In the genomic region with DNA sequence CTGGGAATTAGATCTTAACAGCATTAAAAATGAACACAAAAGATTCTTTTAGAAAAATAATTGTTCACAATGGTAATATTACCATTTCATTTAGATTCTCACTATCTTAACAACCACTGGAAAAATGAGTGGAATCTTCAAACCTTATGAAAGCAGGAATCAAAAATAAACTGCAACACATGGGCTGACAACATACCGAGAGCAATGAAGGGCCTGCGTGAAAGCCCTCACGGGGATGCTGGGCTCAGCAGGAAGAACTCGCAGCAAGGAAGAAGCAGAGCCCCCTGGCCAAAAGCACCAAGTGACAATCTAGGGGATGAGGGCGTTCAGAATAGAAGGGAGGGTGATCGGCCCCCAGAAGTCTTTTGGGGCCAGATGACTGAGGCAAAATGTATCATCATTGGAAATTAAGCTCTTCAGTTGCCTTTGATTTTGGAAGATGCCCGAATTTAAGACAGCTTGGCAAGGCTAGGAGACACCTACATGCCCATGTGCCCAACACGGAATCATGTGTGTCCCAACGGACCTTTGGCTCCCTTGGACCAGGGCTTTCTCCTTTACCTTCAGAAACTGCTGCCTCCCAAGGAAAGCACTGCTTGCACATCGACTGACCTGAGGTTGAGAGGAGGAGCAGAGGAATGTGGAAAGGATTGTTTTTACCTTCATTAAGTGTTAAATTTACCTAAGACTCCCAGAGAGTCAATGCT, we compare ENCODE assay signal across 19 cellular contexts.
DNase-seq lines count a peak whose midpoint lies in the region; ATAC-seq and TF ChIP-seq lines count a peak whose summit lies in the region.
"Had no signal": no experiment of that assay in that cellular context is flagged by ENCODE, and none has a peak within 500 bp of the region (broad histone marks: within the 10 kb centered on the region; RNA-seq: fewer than 3 reads in every experiment).

No MANE protein-coding gene starts in this region.

- CTCF ChIA-PET in HEK293 (lab: Yijun Ruan, JAX): interaction anchor here (0.7 kb wide), 1 partner anchor 18 kb away, joined by 3 read pairs; no protein-coding TSS in a partner anchor

- H3K36me3 ChIP-seq in HEK293 (ENCODE audit: control insufficient read depth in 2 of 2, insufficient read depth in 1 of 2, low read length in 2 of 2) (no peaks in the 10 kb centered on the region), ascending aorta (no peaks in the 10 kb centered on the region), subcutaneous abdominal adipose tissue (ENCODE audit: control insufficient read depth in 5 of 5, insufficient read depth in 5 of 5, low read length in 5 of 5) (peaks cover 0 to 12% (median 8%) of the 10 kb centered on the region in 5 donors), Peyer's patch (no peaks in the 10 kb centered on the region)
- H3K36me3 ChIP-seq: BLaER1 had no signal

- intact Hi-C loops in ascending aorta (cut with DNase I): loop anchor here (2.0 to 10.0 kb wide), 4 partner anchors 40 to 230 kb away; a partner anchor contains a TSS

- H3K4me3 ChIP-seq in HEK293 (ENCODE audit: low read depth, low read length) (no peak overlapping the region), ascending aorta (peak overlapping the region in 1 of 2 donors; percentile 17), subcutaneous abdominal adipose tissue (ENCODE audit: low read depth in 1 of 5, low read length in 5 of 5) (no peak overlapping the region), Peyer's patch (no peak overlapping the region)
- H3K4me3 ChIP-seq: BLaER1 had no signal

- H3K4me1 Mint-ChIP-seq in immature natural killer cell: peaks cover 86% of the 10 kb centered on the region in 2 donors
- H3K4me1 Mint-ChIP-seq: activated naive CD4-positive, alpha-beta T cell treated with anti-CD3 and anti-CD28 coated beads, Interleukin-2, amount 10 ng/mL, durations not matched to agents 7 days and 5 days had no signal

- no peaks in the 10 kb centered on the region for H3K9me3 Mint-ChIP-seq in immature natural killer cell
- H3K9me3 Mint-ChIP-seq: naive thymus-derived CD8-positive, alpha-beta T cell had no signal

- H3K27ac ChIP-seq in HEK293 (ENCODE audit: extremely low read depth, low read depth, low read length): no peak overlapping the region
- peak overlapping the region; percentile 77 to 85 for H3K27ac ChIP-seq in ascending aorta
- peak overlapping the region; percentile 67 for H3K27ac ChIP-seq in subcutaneous abdominal adipose tissue (ENCODE audit: low read depth, low read length)
- H3K27ac ChIP-seq in Peyer's patch: peak overlapping the region in 1 of 4 donors; percentile 1
- H3K27ac ChIP-seq: BLaER1, epithelial cell of prostate had no signal

- TF ChIP-seq CTCF in HEK293 (tag by site-specific recombination; IDR thresholded peaks at IDR 0.05): no peak
- TF ChIP-seq CTCF in ascending aorta (IDR thresholded peaks at IDR 0.05): no peak
- no peak for TF ChIP-seq CTCF in Peyer's patch (IDR thresholded peaks at IDR 0.05)

- DNase-seq in ascending aorta (ENCODE audit: low spot score in 2 of 2) (peak in 1 of 2 donors; percentile 53), immature natural killer cell (no peak), DMS153 treated with DMSO at 0.1 percent for 48 hours (lab: John Stamatoyannopoulos, UW; ENCODE audit: unreplicated experiment) (no peak), NCI-H446 treated with DMSO at 0.1 percent for 48 hours (lab: John Stamatoyannopoulos, UW) (no peak), Peyer's patch (no peak)
- DNase-seq: activated CD4-positive, alpha-beta T cell treated with anti-CD3 and anti-CD28 coated beads for 1 hour; activated CD8-positive, alpha-beta memory T cell treated with anti-CD3 and anti-CD28 coated beads, Interleukin-2, amount 50 U/mL, for 48 hours; activated naive CD4-positive, alpha-beta T cell treated with anti-CD3 and anti-CD28 coated beads, Interleukin-2, amount 10 ng/mL, durations not matched to agents 7 days and 5 days; DMS53; naive thymus-derived CD8-positive, alpha-beta T cell; NCI-H1930; NCI-H69; stimulated activated CD4-positive, alpha-beta T cell treated with anti-CD3 and anti-CD28 coated beads, Interleukin-4, amount 100 ng/mL, for 4 hours; T-helper 2 cell had no signal

- H3K4me1 ChIP-seq in HEK293 (ENCODE audit: control insufficient read depth, insufficient read depth, low read length) (0 out of 2 replicates have a peak, but pooled peaks cover 6% of the 10 kb centered on the region), ascending aorta (peaks cover 0 to 34% of the 10 kb centered on the region in 2 donors), subcutaneous abdominal adipose tissue (ENCODE audit: control insufficient read depth in 5 of 5, insufficient read depth in 5 of 5, low read length in 5 of 5) (peaks cover 4 to 56% (median 52%) of the 10 kb centered on the region in 5 donors), Peyer's patch (peaks cover 0 to 19% (median 0%) of the 10 kb centered on the region in 4 donors)
- H3K4me1 ChIP-seq: BLaER1 had no signal

- POLR2A ChIA-PET in HEK293 (lab: Yijun Ruan, JAX): no interaction called here

- H3K36me3 Mint-ChIP-seq in immature natural killer cell: peaks cover 17 to 51% (median 38%) of the 10 kb centered on the region in 3 donors

- H3K9me3 ChIP-seq in HEK293 (ENCODE audit: control insufficient read depth, insufficient read depth, low read depth, low read length): no peaks in the 10 kb centered on the region
- H3K9me3 ChIP-seq in ascending aorta: no peaks in the 10 kb centered on the region
- no peaks in the 10 kb centered on the region for H3K9me3 ChIP-seq in subcutaneous abdominal adipose tissue (ENCODE audit: control insufficient read depth in 5 of 5, low read length in 5 of 5)
- H3K9me3 ChIP-seq in Peyer's patch: no peaks in the 10 kb centered on the region

- no peaks in the 10 kb centered on the region for H3K27me3 ChIP-seq in ascending aorta
- no peaks in the 10 kb centered on the region for H3K27me3 ChIP-seq in subcutaneous abdominal adipose tissue (ENCODE audit: control insufficient read depth in 5 of 5, insufficient read depth in 4 of 5, low read length in 5 of 5)
- no peaks in the 10 kb centered on the region for H3K27me3 ChIP-seq in Peyer's patch
- H3K27me3 ChIP-seq: BLaER1 had no signal

- peaks cover 3 to 8% (median 5%) of the 10 kb centered on the region in 3 donors for H3K27me3 Mint-ChIP-seq in immature natural killer cell (ENCODE audit: low read depth in 3 of 3)
- H3K27me3 Mint-ChIP-seq: activated naive CD4-positive, alpha-beta T cell treated with anti-CD3 and anti-CD28 coated beads, Interleukin-2, amount 10 ng/mL, durations not matched to agents 7 days and 5 days; naive thymus-derived CD8-positive, alpha-beta T cell had no signal

- ATAC-seq in HG02798 (IDR thresholded peaks at IDR 0.05; ENCODE audit: poor library complexity, unreplicated experiment): no peak
- ATAC-seq: naive thymus-derived CD8-positive, alpha-beta T cell had no signal

- peak overlapping the region; percentile 16 to 76 (median 50) for H3K27ac Mint-ChIP-seq in immature natural killer cell
- H3K27ac Mint-ChIP-seq: activated naive CD4-positive, alpha-beta T cell treated with anti-CD3 and anti-CD28 coated beads, Interleukin-2, amount 10 ng/mL, durations not matched to agents 7 days and 5 days had no signal

- H3K4me3 Mint-ChIP-seq in immature natural killer cell: no peak overlapping the region
- H3K4me3 Mint-ChIP-seq: activated naive CD4-positive, alpha-beta T cell treated with anti-CD3 and anti-CD28 coated beads, Interleukin-2, amount 10 ng/mL, durations not matched to agents 7 days and 5 days; naive thymus-derived CD8-positive, alpha-beta T cell had no signal

- no peak for TF ChIP-seq POLR2A in Peyer's patch (IDR thresholded peaks at IDR 0.05)

- H3K9ac ChIP-seq in subcutaneous abdominal adipose tissue (ENCODE audit: low read length in 5 of 5): peak overlapping the region in 1 of 5 donors; percentile 6
- H3K9ac ChIP-seq: BLaER1 had no signal

TF ChIP-seq in HEK293, 187 proteins besides CTCF, POLR2A, EP300 and RAD21:
- TF ChIP-seq, protein P1, sequence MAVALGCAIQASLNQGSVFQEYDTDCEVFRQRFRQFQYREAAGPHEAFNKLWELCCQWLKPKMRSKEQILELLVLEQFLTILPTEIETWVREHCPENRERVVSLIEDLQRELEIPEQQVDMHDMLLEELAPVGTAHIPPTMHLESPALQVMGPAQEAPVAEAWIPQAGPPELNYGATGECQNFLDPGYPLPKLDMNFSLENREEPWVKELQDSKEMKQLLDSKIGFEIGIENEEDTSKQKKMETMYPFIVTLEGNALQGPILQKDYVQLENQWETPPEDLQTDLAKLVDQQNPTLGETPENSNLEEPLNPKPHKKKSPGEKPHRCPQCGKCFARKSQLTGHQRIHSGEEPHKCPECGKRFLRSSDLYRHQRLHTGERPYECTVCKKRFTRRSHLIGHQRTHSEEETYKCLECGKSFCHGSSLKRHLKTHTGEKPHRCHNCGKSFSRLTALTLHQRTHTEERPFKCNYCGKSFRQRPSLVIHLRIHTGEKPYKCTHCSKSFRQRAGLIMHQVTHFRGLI (tag by site-specific recombination; IDR thresholded peaks at IDR 0.05): 0 out of 2 replicates have a peak, but pooled peaks have one; percentile 11
- no peak for TF ChIP-seq ZNF585B (tag by site-specific recombination; IDR thresholded peaks at IDR 0.05)
